11 cellular contexts compared by ENCODE assay signal in genomic region chr17:81003711-81004335, GRCh38. TPM values are rescaled to one million over a fixed set of nuclear protein-coding genes. Genes with fewer than 3 reads are reported as not detected.
A peak's percentile ranks its signal among the peaks of the same experiment; 100 is the strongest.
DNase-seq lines count a peak whose midpoint lies in the region; ATAC-seq and TF ChIP-seq lines count a peak whose summit lies in the region.
"Had no signal": no experiment of that assay in that cellular context is flagged by ENCODE, and none has a peak within 500 bp of the region (broad histone marks: within the 10 kb centered on the region; RNA-seq: fewer than 3 reads in every experiment).

No MANE protein-coding gene starts in this region.

- H3K36me3 ChIP-seq in iPS-20b (ENCODE audit: insufficient read depth, low read depth, low read length) = 0 out of 2 replicates have a peak, but pooled peaks cover 2% of the 10 kb centered on the region

- peaks cover 11% of the 10 kb centered on the region for H3K4me1 Mint-ChIP-seq in activated naive CD4-positive, alpha-beta T cell treated with anti-CD3 and anti-CD28 coated beads, Interleukin-2, amount 10 ng/mL, durations not matched to agents 7 days and 5 days
- H3K4me1 Mint-ChIP-seq in activated CD8-positive, alpha-beta T cell treated with anti-CD3 and anti-CD28 coated beads for 36 hours (ENCODE audit: low read depth) = peaks cover 11% of the 10 kb centered on the region
- peaks cover 14% of the 10 kb centered on the region for H3K4me1 Mint-ChIP-seq in type B pancreatic cell (ENCODE audit: unreplicated experiment)

- peaks cover 45% of the 10 kb centered on the region for H3K27me3 ChIP-seq in iPS-20b (ENCODE audit: insufficient read depth, low read length)

- peaks cover 68% of the 10 kb centered on the region for H3K27me3 Mint-ChIP-seq in activated naive CD4-positive, alpha-beta T cell treated with anti-CD3 and anti-CD28 coated beads, Interleukin-2, amount 10 ng/mL, durations not matched to agents 7 days and 5 days
- H3K27me3 Mint-ChIP-seq in activated CD8-positive, alpha-beta T cell treated with anti-CD3 and anti-CD28 coated beads for 36 hours = peaks cover 25% of the 10 kb centered on the region
- peaks cover 54% of the 10 kb centered on the region for H3K27me3 Mint-ChIP-seq in type B pancreatic cell

- DNase-seq in activated naive CD4-positive, alpha-beta T cell treated with anti-CD3 and anti-CD28 coated beads, Interleukin-2, amount 10 ng/mL, durations not matched to agents 7 days and 5 days = peak; percentile 38
- DNase-seq in activated naive CD4-positive, alpha-beta T cell (lab: John Stamatoyannopoulos, UW) = no peak
- no peak for DNase-seq in activated CD8-positive, alpha-beta T cell treated with anti-CD3 and anti-CD28 coated beads for 36 hours
- DNase-seq in type B pancreatic cell (ENCODE audit: extremely low spot score, unreplicated experiment) = no peak
- no peak for DNase-seq in RWPE1 (ENCODE audit: low spot score)
- DNase-seq: activated CD4-positive, alpha-beta memory T cell treated with anti-CD3 and anti-CD28 coated beads, Interleukin-2, amount 10 ng/mL, durations not matched to agents 7 days and 5 days; GDM1; MM.1S had no signal

- H3K4me1 ChIP-seq in iPS-20b (ENCODE audit: insufficient read depth, low read length) = no peaks in the 10 kb centered on the region

- POLR2A ChIA-PET in activated CD8-positive, alpha-beta T cell treated with anti-CD3 and anti-CD28 coated beads for 36 hours (lab: Charles Lee) = no interaction called here
- POLR2A ChIA-PET in RWPE1 (lab: Yijun Ruan, JAX; ENCODE audit: low non-redundant PET) = no interaction called here

- CTCF ChIA-PET in activated naive CD4-positive, alpha-beta T cell treated with anti-CD3 and anti-CD28 coated beads, Interleukin-2, amount 10 ng/mL, durations not matched to agents 7 days and 5 days (lab: Charles Lee) = interaction anchor here (1.2 kb wide), 1 partner anchor 11 kb away, joined by 3 read pairs; no protein-coding TSS in a partner anchor
- CTCF ChIA-PET in activated CD8-positive, alpha-beta T cell treated with anti-CD3 and anti-CD28 coated beads for 36 hours (lab: Charles Lee) = interaction anchor here (0.8 to 1.0 kb wide), 2 partner anchors 17 to 20 kb away, joined by 3 read pairs; no protein-coding TSS in a partner anchor
- CTCF ChIA-PET in RWPE1 (lab: Yijun Ruan, JAX) = interaction anchor here (0.7 kb wide), 1 partner anchor 85 kb away, joined by 3 read pairs; no protein-coding TSS in a partner anchor

- no peak overlapping the region for H3K4me3 Mint-ChIP-seq in activated naive CD4-positive, alpha-beta T cell treated with anti-CD3 and anti-CD28 coated beads, Interleukin-2, amount 10 ng/mL, durations not matched to agents 7 days and 5 days
- H3K4me3 Mint-ChIP-seq in activated CD8-positive, alpha-beta T cell treated with anti-CD3 and anti-CD28 coated beads for 36 hours = peak overlapping the region; percentile 46
- peak overlapping the region; percentile 65 for H3K4me3 Mint-ChIP-seq in type B pancreatic cell

- no peak overlapping the region for H3K27ac Mint-ChIP-seq in activated naive CD4-positive, alpha-beta T cell treated with anti-CD3 and anti-CD28 coated beads, Interleukin-2, amount 10 ng/mL, durations not matched to agents 7 days and 5 days
- H3K27ac Mint-ChIP-seq in activated CD8-positive, alpha-beta T cell treated with anti-CD3 and anti-CD28 coated beads for 36 hours = no peak overlapping the region
- H3K27ac Mint-ChIP-seq in type B pancreatic cell = peak overlapping the region; percentile 58

- TF ChIP-seq CTCF in activated CD8-positive, alpha-beta T cell treated with anti-CD3 and anti-CD28 coated beads for 36 hours (IDR thresholded peaks at IDR 0.05) = no peak
- TF ChIP-seq CTCF in type B pancreatic cell (conservative IDR thresholded peaks at IDR 0.05) (no peak), RWPE1 (conservative IDR thresholded peaks at IDR 0.05; ENCODE audit: low read depth) (no peak)

- H3K9me3 ChIP-seq in iPS-20b (ENCODE audit: insufficient read depth, low read depth, low read length) = no peaks in the 10 kb centered on the region

- no peak overlapping the region for H3K9ac ChIP-seq in iPS-20b (ENCODE audit: low read depth, low read length)

- intact Hi-C loops in activated CD8-positive, alpha-beta T cell treated with anti-CD3 and anti-CD28 coated beads for 36 hours (cut with micrococcal nuclease) = no loop called here

- H3K9me3 Mint-ChIP-seq in activated naive CD4-positive, alpha-beta T cell treated with anti-CD3 and anti-CD28 coated beads, Interleukin-2, amount 10 ng/mL, durations not matched to agents 7 days and 5 days = no peaks in the 10 kb centered on the region
- no peaks in the 10 kb centered on the region for H3K9me3 Mint-ChIP-seq in activated CD8-positive, alpha-beta T cell treated with anti-CD3 and anti-CD28 coated beads for 36 hours
- H3K9me3 Mint-ChIP-seq in type B pancreatic cell = no peaks in the 10 kb centered on the region
- H3K9me3 Mint-ChIP-seq: activated CD4-positive, alpha-beta memory T cell treated with anti-CD3 and anti-CD28 coated beads, Interleukin-2, amount 10 ng/mL, durations not matched to agents 7 days and 5 days had no signal

- ATAC-seq in activated CD8-positive, alpha-beta T cell treated with anti-CD3 and anti-CD28 coated beads for 36 hours = peak; percentile 15
- ATAC-seq in GM18519 (IDR thresholded peaks at IDR 0.05; ENCODE audit: low FRiP score, unreplicated experiment) (no peak), GM18861 (IDR thresholded peaks at IDR 0.05; ENCODE audit: unreplicated experiment) (no peak)

- peak overlapping the region; percentile 40; the same call in 1 of the 2 replicates for H3K4me3 ChIP-seq in iPS-20b (ENCODE audit: low read length)

- H3K27ac ChIP-seq in iPS-20b (ENCODE audit: low read length) = no peak overlapping the region
- H3K27ac ChIP-seq in RWPE1 = no peak overlapping the region; the same call in 1 of the 2 replicates

- peaks cover 4% of the 10 kb centered on the region for H3K36me3 Mint-ChIP-seq in activated naive CD4-positive, alpha-beta T cell treated with anti-CD3 and anti-CD28 coated beads, Interleukin-2, amount 10 ng/mL, durations not matched to agents 7 days and 5 days
- H3K36me3 Mint-ChIP-seq in activated CD8-positive, alpha-beta T cell treated with anti-CD3 and anti-CD28 coated beads for 36 hours (ENCODE audit: low read depth) = peaks cover 4% of the 10 kb centered on the region
- no peaks in the 10 kb centered on the region for H3K36me3 Mint-ChIP-seq in type B pancreatic cell

RNA-seq across cellular contexts. Expression of gene CHMP6, which starts 12.2 kb away (rescaled TPM):
- total RNA-seq in activated CD8-positive, alpha-beta T cell treated with anti-CD3 and anti-CD28 coated beads for 36 hours = 10 to 100 TPM; 13.9 to 16.7 TPM
- 29.1 and 33.4 TPM in 2 replicates for total RNA-seq in type B pancreatic cell (ENCODE audit: low replicate concordance)

RNA-seq across cellular contexts. Expression of gene BAIAP2, which starts 31.1 kb away (rescaled TPM):
- 1 to 10 TPM; 5.9 to 6.3 TPM for total RNA-seq in activated CD8-positive, alpha-beta T cell treated with anti-CD3 and anti-CD28 coated beads for 36 hours
- 62.7 and 120 TPM in 2 replicates for total RNA-seq in type B pancreatic cell (ENCODE audit: low replicate concordance)
